14 cellular contexts compared by ENCODE assay signal in genomic region chr14:66045572-66046021, GRCh38.
DNase-seq lines count a peak whose midpoint lies in the region; ATAC-seq, FAIRE-seq and TF ChIP-seq lines count a peak whose summit lies in the region.
"Had no signal": no experiment of that assay in that cellular context is flagged by ENCODE, and none has a peak within 500 bp of the region (broad histone marks: within the 10 kb centered on the region; RNA-seq: fewer than 3 reads in every experiment).

No MANE protein-coding gene starts in this region.

- H3K27me3 ChIP-seq in heart right ventricle, result no peaks in the 10 kb centered on the region
- H3K27me3 ChIP-seq: right lobe of liver had no signal

- H3K4me1 ChIP-seq in heart right ventricle, result peaks cover 3 to 22% (median 14%) of the 10 kb centered on the region in 9 donors
- H3K4me1 ChIP-seq: right lobe of liver had no signal

- H3K27ac ChIP-seq in VCaP, result peak overlapping the region; percentile 16; the same call in 1 of the 2 replicates
- H3K27ac ChIP-seq in heart right ventricle, result peak overlapping the region in 8 of 10 donors; percentile 37 to 77 (median 68)
- H3K27ac ChIP-seq: right lobe of liver had no signal

- intact Hi-C loops in heart right ventricle (cut with DNase I), result no loop called here

- peaks cover 0 to 9% of the 10 kb centered on the region in 2 donors for H3K36me3 Mint-ChIP-seq in activated naive CD4-positive, alpha-beta T cell treated with anti-CD3 and anti-CD28 coated beads, Interleukin-2, amount 50 U/mL, for 72 hours
- H3K36me3 Mint-ChIP-seq: CD8-positive, alpha-beta T cell had no signal

- no peak overlapping the region for H3K4me3 ChIP-seq in heart right ventricle
- H3K4me3 ChIP-seq: right lobe of liver had no signal

- peak; percentile 80 to 94 (median 90) for ATAC-seq in heart right ventricle
- ATAC-seq in activated naive CD4-positive, alpha-beta T cell treated with anti-CD3 and anti-CD28 coated beads, Interleukin-2, amount 50 U/mL, for 72 hours, result no peak
- ATAC-seq in HG03442 (IDR thresholded peaks at IDR 0.05; ENCODE audit: unreplicated experiment), result no peak
- ATAC-seq in GM19324 (IDR thresholded peaks at IDR 0.05; ENCODE audit: low FRiP score, unreplicated experiment), result no peak
- ATAC-seq: activated CD8-positive, alpha-beta T cell treated with anti-CD3 and anti-CD28 coated beads for 36 hours; CD8-positive, alpha-beta T cell; right lobe of liver had no signal

- H3K9me3 Mint-ChIP-seq in activated naive CD4-positive, alpha-beta T cell treated with anti-CD3 and anti-CD28 coated beads, Interleukin-2, amount 50 U/mL, for 72 hours, result no peaks in the 10 kb centered on the region
- H3K9me3 Mint-ChIP-seq: activated CD8-positive, alpha-beta T cell treated with anti-CD3 and anti-CD28 coated beads for 36 hours; CD8-positive, alpha-beta T cell had no signal

- peak; percentile 94 for FAIRE-seq in HTR-8/SVneo (lab: Jason Lieb, UNC)

- DNase-seq in HTR-8/SVneo (ENCODE audit: insufficient read length, low spot score) (no peak), heart right ventricle (peak; percentile 21 to 43), pulmonary artery endothelial cell (ENCODE audit: low read depth, low spot score) (peak; percentile 43), NCI-H1930 (lab: John Stamatoyannopoulos, UW) (no peak)
- DNase-seq in activated naive CD4-positive, alpha-beta T cell treated with anti-CD3 and anti-CD28 coated beads, Interleukin-2, amount 50 U/mL, for 72 hours (ENCODE audit: low spot score in 2 of 2), result no peak
- DNase-seq: activated CD8-positive, alpha-beta T cell treated with anti-CD3 and anti-CD28 coated beads for 36 hours; activated gamma-delta T cell treated with Interleukin-2 at 50 U/mL for 16 hours; CD8-positive, alpha-beta T cell; cerebellar nuclear complex; NCI-H2081 treated with DMSO at 0.1 percent for 48 hours; right lobe of liver had no signal

- TF ChIP-seq CTCF in VCaP (conservative IDR thresholded peaks at IDR 0.05) (no peak), heart right ventricle (IDR thresholded peaks at IDR 0.05) (no peak)

- no peaks in the 10 kb centered on the region for H3K36me3 ChIP-seq in heart right ventricle
- H3K36me3 ChIP-seq: right lobe of liver had no signal

- 18 to 19% methylated on average over 7 of the region's 7 CpGs for WGBS in heart right ventricle, 2 donors

- H3K9me3 ChIP-seq in heart right ventricle, result no peaks in the 10 kb centered on the region
- H3K9me3 ChIP-seq: right lobe of liver had no signal

- H3K27ac Mint-ChIP-seq in activated naive CD4-positive, alpha-beta T cell treated with anti-CD3 and anti-CD28 coated beads, Interleukin-2, amount 50 U/mL, for 72 hours, result no peak overlapping the region
- H3K27ac Mint-ChIP-seq: activated CD8-positive, alpha-beta T cell treated with anti-CD3 and anti-CD28 coated beads for 36 hours; CD8-positive, alpha-beta T cell had no signal

Comparison
In these comparisons a context has a peak if more than half of its experiments do, and no peak if none do; other contexts are left out.
1. DNase-seq: peak in heart right ventricle (2 of 2) and pulmonary artery endothelial cell (single experiment); none in HTR-8/SVneo (single experiment), activated naive CD4-positive, alpha-beta T cell treated with anti-CD3 and anti-CD28 coated beads, Interleukin-2, amount 50 U/mL, for 72 hours (0 of 2) and NCI-H1930 (0 of 2).
2. ATAC-seq: peak in heart right ventricle (8 of 8); none in activated naive CD4-positive, alpha-beta T cell treated with anti-CD3 and anti-CD28 coated beads, Interleukin-2, amount 50 U/mL, for 72 hours (0 of 2), HG03442 (single experiment) and GM19324 (single experiment).